In genomic region chr19:16418597-16418962, GRCh38 we compare ENCODE assay signal across 19 cellular contexts.
"Had no signal": no experiment of that assay in that cellular context is flagged by ENCODE, and none has a peak within 500 bp of the region (broad histone marks: within the 10 kb centered on the region; RNA-seq: fewer than 3 reads in every experiment).

No MANE protein-coding gene starts in this region.

- H3K27me3 ChIP-seq: esophagus squamous epithelium, right atrium auricular region, transverse colon had no signal

- H3K4me3 Mint-ChIP-seq: activated CD4-positive, alpha-beta memory T cell treated with anti-CD3 and anti-CD28 coated beads, Interleukin-2, amount 10 ng/mL, durations not matched to agents 7 days and 5 days; activated CD4-positive, alpha-beta T cell treated with anti-CD3 and anti-CD28 coated beads for 36 hours; activated naive CD8-positive, alpha-beta T cell treated with anti-CD3 and anti-CD28 coated beads for 36 hours; brain; naive thymus-derived CD8-positive, alpha-beta T cell had no signal

- H3K9me3 Mint-ChIP-seq: activated CD4-positive, alpha-beta memory T cell treated with anti-CD3 and anti-CD28 coated beads, Interleukin-2, amount 10 ng/mL, durations not matched to agents 7 days and 5 days; activated naive CD8-positive, alpha-beta T cell treated with anti-CD3 and anti-CD28 coated beads for 36 hours; brain; naive thymus-derived CD8-positive, alpha-beta T cell had no signal

- H3K4me3 ChIP-seq: esophagus squamous epithelium, lung, right atrium auricular region, transverse colon had no signal

- H3K27me3 Mint-ChIP-seq: activated CD4-positive, alpha-beta memory T cell treated with anti-CD3 and anti-CD28 coated beads, Interleukin-2, amount 10 ng/mL, durations not matched to agents 7 days and 5 days; activated CD4-positive, alpha-beta T cell treated with anti-CD3 and anti-CD28 coated beads for 36 hours; activated naive CD8-positive, alpha-beta T cell treated with anti-CD3 and anti-CD28 coated beads for 36 hours; brain; naive thymus-derived CD8-positive, alpha-beta T cell; progenitor cell of endocrine pancreas had no signal

- H3K9me3 ChIP-seq: esophagus squamous epithelium, right atrium auricular region, transverse colon had no signal

- H3K27ac Mint-ChIP-seq: activated CD4-positive, alpha-beta memory T cell treated with anti-CD3 and anti-CD28 coated beads, Interleukin-2, amount 10 ng/mL, durations not matched to agents 7 days and 5 days; activated CD4-positive, alpha-beta T cell treated with anti-CD3 and anti-CD28 coated beads for 36 hours; activated naive CD8-positive, alpha-beta T cell treated with anti-CD3 and anti-CD28 coated beads for 36 hours; progenitor cell of endocrine pancreas had no signal

- H3K4me1 ChIP-seq: transverse colon had no signal

- H3K4me1 Mint-ChIP-seq: brain had no signal

- DNase-seq: activated CD4-positive, alpha-beta memory T cell treated with anti-CD3 and anti-CD28 coated beads, Interleukin-2, amount 10 ng/mL, durations not matched to agents 7 days and 5 days; activated CD4-positive, alpha-beta T cell treated with anti-CD3 and anti-CD28 coated beads for 36 hours; activated gamma-delta T cell; activated naive CD8-positive, alpha-beta T cell treated with anti-CD3 and anti-CD28 coated beads for 36 hours; activated T-cell treated with anti-CD3 and anti-CD28 coated beads, Interleukin-2, amount 50 U/mL, for 48 hours; cortex of kidney; effector CD4-positive, alpha-beta T cell; esophagus squamous epithelium; head of caudate nucleus; naive thymus-derived CD8-positive, alpha-beta T cell; nucleus accumbens; stimulated activated CD4-positive, alpha-beta T cell treated with anti-CD3 and anti-CD28 coated beads, Interleukin-2, amount 100 ng/mL, for 48 hours; stimulated activated naive CD4-positive, alpha-beta T cell treated with Interleukin-2 at 50 U/mL for 16 hours; T1000; transverse colon had no signal

- H3K27ac ChIP-seq: esophagus squamous epithelium, transverse colon had no signal
